21 cellular contexts compared by ENCODE assay signal in the genomic region with DNA sequence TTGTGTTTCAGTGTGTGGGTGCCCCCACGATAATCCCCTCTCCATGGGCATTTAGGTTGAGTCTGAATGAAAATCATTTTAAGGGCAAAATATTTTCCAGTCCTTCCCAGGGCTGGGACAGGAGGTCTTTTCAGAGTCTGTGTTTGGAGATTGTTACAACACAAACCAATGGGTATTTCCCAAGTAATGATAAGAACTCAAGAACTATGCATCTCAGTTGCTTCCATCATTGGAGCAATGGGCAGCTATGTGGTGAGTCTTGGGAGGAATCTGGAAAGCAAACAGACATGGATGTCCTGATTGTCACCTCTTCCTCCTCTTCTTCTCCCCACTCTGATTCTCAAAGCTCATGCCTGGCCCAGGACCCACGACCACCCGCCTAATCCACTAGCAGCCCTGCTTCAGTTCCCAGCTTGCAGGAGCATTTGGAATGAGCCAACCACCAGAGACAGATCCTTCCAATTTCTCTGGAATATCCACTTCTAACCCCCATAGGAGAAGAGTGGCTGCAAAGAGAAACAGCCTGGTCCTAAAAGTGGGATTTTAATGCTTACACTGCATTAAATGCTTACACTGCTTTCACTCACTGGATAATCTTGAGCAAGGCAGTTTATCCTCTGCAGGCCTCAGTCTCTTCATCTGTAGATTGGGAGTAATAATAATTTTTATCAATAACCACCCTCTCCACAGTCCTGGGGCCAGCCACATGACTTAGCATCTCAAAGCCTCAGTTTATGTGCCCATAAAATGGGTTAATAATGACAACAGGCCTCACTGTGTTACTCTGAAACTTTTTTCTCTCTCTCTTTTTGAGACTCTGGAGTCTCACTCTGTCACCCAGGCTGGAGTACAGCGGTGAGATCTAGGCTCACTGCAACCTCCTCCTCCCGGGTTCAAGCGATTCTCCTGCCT.
"Had no signal": no experiment of that assay in that cellular context is flagged by ENCODE, and none has a peak within 500 bp of the region (broad histone marks: within the 10 kb centered on the region; RNA-seq: fewer than 3 reads in every experiment).

No MANE protein-coding gene starts in this region.

- DNase-seq: activated CD4-positive, alpha-beta memory T cell treated with anti-CD3 and anti-CD28 coated beads, Interleukin-2, amount 10 ng/mL, durations not matched to agents 7 days and 5 days; activated CD4-positive, alpha-beta T cell treated with anti-CD3 and anti-CD28 coated beads, Interleukin-2, amount 10 ng/mL, durations not matched to agents 24 days and 14 days; activated effector memory CD4-positive, alpha-beta T cell treated with Interleukin-2 at 50 U/mL for 16 hours; activated naive CD4-positive, alpha-beta T cell treated with anti-CD3 and anti-CD28 coated beads for 36 hours; activated naive CD8-positive, alpha-beta T cell treated with anti-CD3 and anti-CD28 coated beads, Interleukin-2, amount 10 ng/mL, durations not matched to agents 7 days and 5 days; activated T-cell treated with anti-CD3 and anti-CD28 coated beads, Interleukin-2, amount 50 U/mL, for 72 hours; caudate nucleus; dermis blood vessel endothelial cell; effector CD8-positive, alpha-beta T cell; head of caudate nucleus; islet precursor cell; naive thymus-derived CD4-positive, alpha-beta T cell; stimulated activated CD4-positive, alpha-beta T cell treated with anti-CD3 and anti-CD28 coated beads, Interleukin-4, amount 100 ng/mL, for 24 hours; stimulated activated naive CD4-positive, alpha-beta T cell treated with Interleukin-2 at 50 U/mL for 16 hours; upper lobe of right lung had no signal

- H3K27ac ChIP-seq: body of pancreas, lower lobe of right lung, upper lobe of right lung, VCaP had no signal

- H3K4me1 ChIP-seq: body of pancreas, upper lobe of right lung had no signal

- H3K27me3 ChIP-seq: body of pancreas, upper lobe of right lung had no signal

- H3K9me3 ChIP-seq: body of pancreas, lower lobe of right lung, upper lobe of right lung had no signal

- H3K36me3 ChIP-seq: gastroesophageal sphincter, lower lobe of right lung, upper lobe of right lung had no signal

- H3K4me3 ChIP-seq: body of pancreas, gastroesophageal sphincter, lower lobe of right lung, upper lobe of right lung had no signal

- ATAC-seq: activated CD4-positive, CD25-positive, alpha-beta regulatory T cell treated with anti-CD3 and anti-CD28 coated beads, Interleukin-2, amount 50 U/mL, for 24 hours; activated T-cell treated with anti-CD3 and anti-CD28 coated beads, Interleukin-2, amount 50 U/mL, for 72 hours; body of pancreas; left colon; naive thymus-derived CD4-positive, alpha-beta T cell had no signal
